In the genomic region with DNA sequence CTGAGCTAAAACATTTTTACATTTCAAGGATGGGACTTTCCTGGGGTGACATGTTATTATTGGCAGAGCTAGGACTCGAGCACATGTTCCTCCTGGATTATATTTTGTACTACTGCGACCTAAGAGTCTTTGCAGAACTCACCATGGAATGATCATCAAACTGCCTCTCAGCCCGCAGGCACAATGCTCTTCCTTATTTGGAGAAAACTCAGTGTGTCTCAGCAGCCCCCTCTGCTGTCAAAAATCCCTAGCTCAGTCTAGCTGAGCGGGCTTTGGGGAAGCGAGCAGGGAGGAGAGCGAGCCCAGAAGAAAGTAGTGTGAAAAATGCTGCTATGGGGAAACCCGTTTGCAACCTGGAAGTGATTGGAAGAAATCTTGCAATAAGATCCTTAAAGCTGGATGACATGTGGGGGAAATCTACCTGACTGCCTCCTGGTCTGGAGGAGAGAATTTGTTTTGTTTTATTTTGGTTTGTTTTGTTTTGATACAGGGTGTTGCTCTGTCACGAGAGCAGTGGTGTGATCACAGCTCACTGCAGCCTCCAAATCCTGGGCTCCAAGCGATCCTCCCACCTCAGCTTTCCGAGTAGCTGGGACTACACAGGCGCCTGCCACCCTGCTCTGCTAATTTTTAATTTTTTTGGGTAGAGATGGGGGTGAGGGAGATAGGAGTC, we compare ENCODE assay signal across 8 cellular contexts.
A peak's percentile ranks its signal among the peaks of the same experiment; 100 is the strongest.
DNase-seq lines count a peak whose midpoint lies in the region; ATAC-seq, FAIRE-seq and TF ChIP-seq lines count a peak whose summit lies in the region.

No MANE protein-coding gene starts in this region.

- H3K4me1 Mint-ChIP-seq in neural progenitor cell: peaks cover 6% of the 10 kb centered on the region
- peaks cover 6% of the 10 kb centered on the region for H3K4me1 Mint-ChIP-seq in stimulated activated naive CD8-positive, alpha-beta T cell treated with anti-CD3 and anti-CD28 coated beads, Interleukin-15, amount 100 ng/mL, for 72 hours

- H3K4me3 ChIP-seq in Peyer's patch: no peak overlapping the region
- H3K4me3 ChIP-seq in fibroblast of pulmonary artery (replicated peaks; ENCODE audit: low read depth, low read length): peak overlapping the region; percentile 27
- no peak overlapping the region for H3K4me3 ChIP-seq in neural progenitor cell

- H3K27ac Mint-ChIP-seq in neural progenitor cell: peak overlapping the region; percentile 92
- H3K27ac Mint-ChIP-seq in stimulated activated naive CD8-positive, alpha-beta T cell treated with anti-CD3 and anti-CD28 coated beads, Interleukin-15, amount 100 ng/mL, for 72 hours: peak overlapping the region in 1 of 2 donors; percentile 8

- H3K4me1 ChIP-seq in Peyer's patch (peaks cover 0 to 7% (median 2%) of the 10 kb centered on the region in 4 donors), neural progenitor cell (peaks cover 3% of the 10 kb centered on the region)

- DNase-seq in D721Med (ENCODE audit: insufficient read length, low spot score) (no peak), KG1 (lab: John Stamatoyannopoulos, UW) (peak; percentile 3), Peyer's patch (peak; percentile 77 to 95 (median 84)), fibroblast of pulmonary artery (ENCODE audit: low read depth) (peak; percentile 94), neural progenitor cell (ENCODE audit: low spot score) (peak; percentile 92)
- DNase-seq in activated T-cell treated with anti-CD3 and anti-CD28 coated beads, Interleukin-2, amount 50 U/mL, for 48 hours: peak; percentile 84 to 85
- DNase-seq in stimulated activated naive CD8-positive, alpha-beta T cell treated with anti-CD3 and anti-CD28 coated beads, Interleukin-15, amount 100 ng/mL, for 72 hours: peak; percentile 63 to 76

- H3K4me2 ChIP-seq in neural progenitor cell: peak overlapping the region; percentile 16

- H2AFZ ChIP-seq in neural progenitor cell (replicated peaks): peak overlapping the region; percentile 84

- no peaks in the 10 kb centered on the region for H3K36me3 Mint-ChIP-seq in neural progenitor cell

- no peaks in the 10 kb centered on the region for H4K20me1 ChIP-seq in neural progenitor cell (ENCODE audit: low read depth)

- H3K27me3 ChIP-seq in Peyer's patch (no peaks in the 10 kb centered on the region), neural progenitor cell (no peaks in the 10 kb centered on the region)

- H3F3A ChIP-seq in neural progenitor cell (ENCODE audit: low read depth): no peaks in the 10 kb centered on the region

- H3K9me3 Mint-ChIP-seq in neural progenitor cell: peaks cover 2% of the 10 kb centered on the region
- no peaks in the 10 kb centered on the region for H3K9me3 Mint-ChIP-seq in stimulated activated naive CD8-positive, alpha-beta T cell treated with anti-CD3 and anti-CD28 coated beads, Interleukin-15, amount 100 ng/mL, for 72 hours

- no peak for FAIRE-seq in D721Med (lab: Jason Lieb, UNC)

- ATAC-seq in GM21529 (IDR thresholded peaks at IDR 0.05; ENCODE audit: unreplicated experiment): peak; percentile 97
- peak; percentile 96 for ATAC-seq in stimulated activated naive CD8-positive, alpha-beta T cell treated with anti-CD3 and anti-CD28 coated beads, Interleukin-15, amount 100 ng/mL, for 72 hours

- H3K27me3 Mint-ChIP-seq in neural progenitor cell (ENCODE audit: insufficient read depth, low read depth): no peaks in the 10 kb centered on the region
- H3K27me3 Mint-ChIP-seq in stimulated activated naive CD8-positive, alpha-beta T cell treated with anti-CD3 and anti-CD28 coated beads, Interleukin-15, amount 100 ng/mL, for 72 hours: peaks cover 8% of the 10 kb centered on the region

- H3K27ac ChIP-seq in Peyer's patch: peak overlapping the region in 2 of 4 donors; percentile 19 to 31
- no peak overlapping the region for H3K27ac ChIP-seq in neural progenitor cell

- TF ChIP-seq POLR2A in Peyer's patch (IDR thresholded peaks at IDR 0.05): no peak

- H3K9me3 ChIP-seq in Peyer's patch (no peaks in the 10 kb centered on the region), neural progenitor cell (ENCODE audit: low read depth) (no peaks in the 10 kb centered on the region)

- H3K79me2 ChIP-seq in neural progenitor cell (ENCODE audit: low read depth): no peaks in the 10 kb centered on the region

- H3K9ac ChIP-seq in neural progenitor cell: no peak overlapping the region

- no peaks in the 10 kb centered on the region for H3K36me3 ChIP-seq in Peyer's patch
- no peaks in the 10 kb centered on the region for H3K36me3 ChIP-seq in neural progenitor cell

- TF ChIP-seq CTCF in D721Med (IDR thresholded peaks at IDR 0.05; ENCODE audit: insufficient read depth, missing control alignments) (peak; percentile 90), Peyer's patch (IDR thresholded peaks at IDR 0.05) (peak; percentile 53 to 89 (median 80)), fibroblast of pulmonary artery (IDR thresholded peaks at IDR 0.05; ENCODE audit: low read length, missing control alignments) (peak; percentile 95), neural progenitor cell (IDR thresholded peaks at IDR 0.05) (peak; percentile 83)

- no peak overlapping the region for H3K4me3 Mint-ChIP-seq in neural progenitor cell
- peak overlapping the region; percentile 27 to 38 for H3K4me3 Mint-ChIP-seq in stimulated activated naive CD8-positive, alpha-beta T cell treated with anti-CD3 and anti-CD28 coated beads, Interleukin-15, amount 100 ng/mL, for 72 hours
